20 cellular contexts compared by ENCODE assay signal in the genomic region with DNA sequence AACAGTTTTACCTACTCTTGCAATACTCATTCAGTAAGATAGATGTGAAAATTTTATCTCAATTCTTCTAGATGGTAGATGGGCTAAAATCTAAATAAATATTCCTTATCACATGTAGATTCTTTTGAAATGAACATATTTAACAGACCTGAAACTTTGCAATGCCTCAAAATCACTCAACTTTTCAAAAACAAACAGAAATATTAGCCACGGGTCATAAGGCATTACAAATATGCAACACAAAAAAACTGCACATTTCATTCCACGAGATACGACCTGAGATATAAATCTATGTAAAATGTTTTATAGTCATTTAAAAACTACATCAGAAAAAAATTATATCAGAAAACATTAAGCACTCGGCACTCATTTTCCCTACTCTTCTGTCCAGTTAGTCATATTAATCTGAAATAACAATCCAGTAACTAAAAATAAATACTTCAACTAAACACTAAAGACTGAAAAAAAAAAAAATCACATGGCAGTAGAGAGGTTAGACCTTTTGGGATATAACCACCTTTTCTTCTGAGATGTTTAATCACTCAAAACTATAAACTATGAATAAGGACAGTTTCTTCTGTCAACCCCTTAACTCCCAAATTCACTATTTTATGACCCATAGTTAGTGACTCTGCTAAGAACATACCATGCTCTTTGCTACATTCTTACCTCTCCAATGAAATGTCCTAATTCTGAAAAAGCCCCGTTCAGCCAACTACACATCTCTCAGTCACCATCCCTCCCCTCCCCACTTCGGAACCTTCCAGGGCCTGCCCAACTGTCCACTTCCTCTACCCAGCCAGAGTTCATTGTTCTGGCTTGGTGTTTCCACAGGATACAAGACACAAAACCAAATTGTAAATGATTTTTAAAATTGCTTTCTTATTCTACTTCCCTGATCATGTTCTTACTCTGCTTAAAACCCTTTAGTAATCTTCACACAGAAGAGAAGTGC. TPM values are rescaled to one million over a fixed set of nuclear protein-coding genes. Genes with fewer than 3 reads are reported as not detected.
A peak's percentile ranks its signal among the peaks of the same experiment; 100 is the strongest.
DNase-seq lines count a peak whose midpoint lies in the region; ATAC-seq and TF ChIP-seq lines count a peak whose summit lies in the region.
"Had no signal": no experiment of that assay in that cellular context is flagged by ENCODE, and none has a peak within 500 bp of the region (broad histone marks: within the 10 kb centered on the region; RNA-seq: fewer than 3 reads in every experiment).

No MANE protein-coding gene starts in this region.

- peaks cover 42% of the 10 kb centered on the region for H3K4me1 ChIP-seq in Panc1 (ENCODE audit: control insufficient read depth, insufficient read depth, low read length)
- peaks cover 30 to 35% of the 10 kb centered on the region in 2 donors for H3K4me1 ChIP-seq in gastrocnemius medialis
- H3K4me1 ChIP-seq: breast epithelium had no signal

- H3K27me3 Mint-ChIP-seq in endothelial cell (ENCODE audit: unreplicated experiment), result peaks cover 4% of the 10 kb centered on the region
- H3K27me3 Mint-ChIP-seq in HFFc6 (ENCODE audit: insufficient read depth), result peaks cover 2% of the 10 kb centered on the region; the same call in 1 of the 2 replicates

- H3K36me3 Mint-ChIP-seq in endothelial cell (ENCODE audit: low read depth, unreplicated experiment), result peaks cover under 1% of the 10 kb centered on the region
- H3K36me3 Mint-ChIP-seq in HFFc6 (ENCODE audit: low read depth), result no peaks in the 10 kb centered on the region
- H3K36me3 Mint-ChIP-seq: naive B cell had no signal

- H3K27ac ChIP-seq in Panc1 (ENCODE audit: low read length) (0 out of 2 replicates have a peak overlapping the region, but pooled peaks have one; percentile 9), gastrocnemius medialis (peak overlapping the region; percentile 93 to 97 (median 96))
- H3K27ac ChIP-seq: 22Rv1, breast epithelium had no signal

- TF ChIP-seq POLR2A in gastrocnemius medialis (IDR thresholded peaks at IDR 0.05), result no peak

- CTCF ChIA-PET in Panc1 (lab: Charles Lee), result no interaction called here

- no peaks in the 10 kb centered on the region for H3K9me3 ChIP-seq in Panc1 (ENCODE audit: control insufficient read depth, insufficient read depth, low read depth, low read length)
- no peaks in the 10 kb centered on the region for H3K9me3 ChIP-seq in gastrocnemius medialis
- H3K9me3 ChIP-seq: breast epithelium had no signal

- H3K4me1 Mint-ChIP-seq in endothelial cell (ENCODE audit: unreplicated experiment) (peaks cover 47% of the 10 kb centered on the region), HFFc6 (ENCODE audit: low read depth) (peaks cover 52% of the 10 kb centered on the region)

- H3K9me3 Mint-ChIP-seq in endothelial cell (ENCODE audit: unreplicated experiment) (no peaks in the 10 kb centered on the region), HFFc6 (no peaks in the 10 kb centered on the region)

- POLR2A ChIA-PET in Panc1 (lab: Charles Lee), result no interaction called here

- H3K27me3 ChIP-seq in Panc1 (ENCODE audit: control insufficient read depth, insufficient read depth, low read length) (no peaks in the 10 kb centered on the region), gastrocnemius medialis (no peaks in the 10 kb centered on the region)
- H3K27me3 ChIP-seq: breast epithelium had no signal

- H3K27ac Mint-ChIP-seq in endothelial cell (ENCODE audit: unreplicated experiment) (peak overlapping the region; percentile 85), HFFc6 (no peak overlapping the region)
- H3K27ac Mint-ChIP-seq: activated CD8-positive, alpha-beta T cell treated with anti-CD3 and anti-CD28 coated beads, Interleukin-2, amount 10 ng/mL, durations not matched to agents 7 days and 5 days; activated naive CD8-positive, alpha-beta T cell; B cell; naive B cell had no signal

- H3K4me3 Mint-ChIP-seq in endothelial cell (ENCODE audit: unreplicated experiment), result peak overlapping the region; percentile 65
- no peak overlapping the region for H3K4me3 Mint-ChIP-seq in HFFc6
- H3K4me3 Mint-ChIP-seq: activated CD8-positive, alpha-beta T cell treated with anti-CD3 and anti-CD28 coated beads, Interleukin-2, amount 10 ng/mL, durations not matched to agents 7 days and 5 days; activated naive CD8-positive, alpha-beta T cell; B cell had no signal

- in situ Hi-C loops in Panc1 (cut with HindIII; ENCODE audit: low pct_unique_long_range_greater_than_20kb, low sequenced_read_pairs) (no loop called here), gastrocnemius medialis (cut with MboI; ENCODE audit: low sequenced_read_pairs in 4 of 4) (no loop called here)

- H3K36me3 ChIP-seq in Panc1 (ENCODE audit: control insufficient read depth, insufficient read depth, low read length) (no peaks in the 10 kb centered on the region), gastrocnemius medialis (no peaks in the 10 kb centered on the region)
- H3K36me3 ChIP-seq: breast epithelium had no signal

- H3K4me3 ChIP-seq in Panc1 (ENCODE audit: low read depth in 2 of 2, low read length in 2 of 2) (no peak overlapping the region), gastrocnemius medialis (peak overlapping the region in 1 of 4 donors; percentile 16)
- H3K4me3 ChIP-seq: breast epithelium had no signal

- no TSS peak for BruUV-seq in Panc1 (replicated peaks; lab: Mats Ljungman, UMichigan)

- DNase-seq in NCI-H2227 (lab: John Stamatoyannopoulos, UW; ENCODE audit: unreplicated experiment) (peak; percentile 4), NCI-H2227 treated with DMSO at 0.1 percent for 48 hours (lab: John Stamatoyannopoulos, UW) (no peak), Panc1 (ENCODE audit: low read depth, low spot score) (no peak), endothelial cell (ENCODE audit: low spot score) (peak; percentile 33), gastrocnemius medialis (no peak), DMS114 treated with DMSO at 0.1 percent for 48 hours (lab: John Stamatoyannopoulos, UW; ENCODE audit: unreplicated experiment) (no peak), HFFc6 (no peak)
- DNase-seq in stimulated activated CD8-positive, alpha-beta memory T cell treated with anti-CD3 and anti-CD28 coated beads, Interleukin-4, amount 100 ng/mL, for 48 hours, result no peak
- DNase-seq: activated CD8-positive, alpha-beta T cell treated with anti-CD3 and anti-CD28 coated beads, Interleukin-2, amount 10 ng/mL, durations not matched to agents 7 days and 5 days; activated T-cell treated with anti-CD3 and anti-CD28 coated beads, Interleukin-2, amount 50 U/mL, for 48 hours; Calu3; mammary epithelial cell; naive B cell; NCI-H1436; small intestine; stimulated activated CD4-positive, alpha-beta T cell treated with anti-CD3 and anti-CD28 coated beads, Interleukin-4, amount 100 ng/mL, for 1 hour had no signal

- ATAC-seq in Panc1, result no peak
- no peak for ATAC-seq in gastrocnemius medialis
- ATAC-seq: activated CD8-positive, alpha-beta T cell treated with anti-CD3 and anti-CD28 coated beads, Interleukin-2, amount 10 ng/mL, durations not matched to agents 7 days and 5 days had no signal

- TF ChIP-seq CTCF in Panc1 (IDR thresholded peaks at IDR 0.05), result no peak
- TF ChIP-seq CTCF in endothelial cell (IDR thresholded peaks at IDR 0.05; ENCODE audit: unreplicated experiment), result no peak
- no peak for TF ChIP-seq CTCF in gastrocnemius medialis (IDR thresholded peaks at IDR 0.05 in 4 of 5, conservative IDR thresholded peaks at IDR 0.05 in 1 of 5)
- no peak for TF ChIP-seq CTCF in HFFc6 (IDR thresholded peaks at IDR 0.05)

- intact Hi-C loops in Panc1 (cut with micrococcal nuclease; ENCODE audit: unreplicated experiment), result no loop called here
- intact Hi-C loops in gastrocnemius medialis (cut with DNase I; ENCODE audit: low total_unique reads), result loop anchor here (5.0 kb wide), 1 partner anchor 305 kb away; no protein-coding TSS in a partner anchor

RNA-seq across cellular contexts. Expression of a gene that starts 6.4 kb away (rescaled TPM):
- total RNA-seq in Panc1 (2021; ENCODE audit: unreplicated experiment) (19.6 TPM), endothelial cell (ENCODE audit: unreplicated experiment) (16.7 TPM), gastrocnemius medialis (10 to 100 TPM; 23.5 to 51.0 (median 33.0) TPM)
- polyA plus RNA-seq in Panc1 (2012; ENCODE audit: insufficient read length), result 7.0 TPM
- 1 to 10 TPM; 2.0 to 5.1 (median 2.9) TPM for total RNA-seq in HFFc6 (2021; fragmentation: NEBNext Ultra II Directional; extraction: Animal tissue kit (Norgen Biotek cat#: 25700))

Comparison
In these comparisons a context has a peak if more than half of its experiments do, and no peak if none do; other contexts are left out.
1. DNase-seq: peak in NCI-H2227 (single experiment) and endothelial cell (single experiment); none in NCI-H2227 treated with DMSO at 0.1 percent for 48 hours (single experiment), Panc1 (single experiment), gastrocnemius medialis (0 of 2), DMS114 treated with DMSO at 0.1 percent for 48 hours (single experiment), stimulated activated CD8-positive, alpha-beta memory T cell treated with anti-CD3 and anti-CD28 coated beads, Interleukin-4, amount 100 ng/mL, for 48 hours (single experiment) and HFFc6 (single experiment).